ENCODE assay signal across 10 cellular contexts in the genomic region with DNA sequence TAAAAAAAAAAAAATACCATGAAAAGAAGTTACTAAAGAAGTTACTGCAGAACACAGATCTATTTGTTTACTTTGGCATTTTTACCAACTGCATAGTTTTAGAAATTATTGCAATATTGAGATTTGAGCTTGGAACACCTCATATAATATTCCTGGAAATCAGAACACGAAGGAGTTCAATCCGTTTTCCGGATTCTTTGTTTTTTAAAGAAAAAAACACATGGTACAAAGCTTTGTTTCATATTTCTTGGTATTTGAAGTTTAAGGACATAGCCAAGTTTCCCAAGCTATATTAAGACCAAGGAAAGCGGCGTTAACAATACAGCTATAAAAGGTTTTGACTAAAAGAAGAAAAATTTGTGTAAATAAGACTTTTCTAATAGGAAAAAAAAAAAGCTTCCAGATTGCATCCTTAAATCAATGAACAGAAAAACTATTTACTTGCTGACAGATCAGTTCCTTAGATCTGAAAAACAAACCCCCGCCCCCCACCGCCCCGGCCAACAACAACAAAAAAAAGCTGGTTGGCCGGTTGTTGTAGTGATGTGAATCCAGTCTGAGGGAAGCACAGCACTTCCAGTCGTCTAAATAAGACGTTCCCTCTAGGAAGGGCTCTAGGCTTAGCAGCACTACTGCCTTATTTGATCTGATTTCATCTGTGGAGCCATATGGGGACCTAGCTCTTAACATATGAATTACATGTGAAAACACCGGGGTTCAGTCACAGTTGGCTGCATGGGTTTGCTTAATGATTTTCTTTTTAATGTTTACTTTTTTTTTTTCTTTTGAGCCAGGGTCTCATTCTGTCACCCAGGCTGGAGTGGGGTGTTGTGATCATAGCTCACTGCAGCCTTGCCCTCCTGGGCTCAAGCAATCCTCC. TPM values are rescaled to one million over a fixed set of nuclear protein-coding genes. Genes with fewer than 3 reads are reported as not detected.
DNase-seq lines count a peak whose midpoint lies in the region; ATAC-seq and TF ChIP-seq lines count a peak whose summit lies in the region.
"Had no signal": no experiment of that assay in that cellular context is flagged by ENCODE, and none has a peak within 500 bp of the region (broad histone marks: within the 10 kb centered on the region; RNA-seq: fewer than 3 reads in every experiment).

No MANE protein-coding gene starts in this region.

- no peaks in the 10 kb centered on the region for H3K9me3 ChIP-seq in body of pancreas

- ATAC-seq in body of pancreas (no peak), sciatic nerve (peak; percentile 14), HG02885 (IDR thresholded peaks at IDR 0.05; ENCODE audit: poor library complexity, unreplicated experiment) (no peak), HG02981 (IDR thresholded peaks at IDR 0.05; ENCODE audit: unreplicated experiment) (no peak)
- ATAC-seq: activated CD8-positive, alpha-beta memory T cell treated with anti-CD3 and anti-CD28 coated beads, Interleukin-2, amount 10 ng/mL, durations not matched to agents 7 days and 5 days had no signal

- intact Hi-C loops in body of pancreas (cut with DNase I), result no loop called here
- intact Hi-C loops in sciatic nerve (cut with DNase I), result no loop called here

- 6 to 29% methylated on average over 12 of the region's 12 CpGs for WGBS in body of pancreas, 2 donors

- H3K4me3 ChIP-seq in body of pancreas, result no peak overlapping the region

- no peaks in the 10 kb centered on the region for H3K27me3 ChIP-seq in body of pancreas

- H3K27ac ChIP-seq in body of pancreas, result peak overlapping the region in 3 of 4 donors; percentile 77 to 89 (median 88)

- peak in 1 of 3 donors; percentile 39 for TF ChIP-seq POLR2A in body of pancreas (IDR thresholded peaks at IDR 0.05)

- no peak for TF ChIP-seq CTCF in body of pancreas (IDR thresholded peaks at IDR 0.05)

- H3K4me1 ChIP-seq in body of pancreas, result peaks cover 45% of the 10 kb centered on the region

- no peaks in the 10 kb centered on the region for H3K36me3 ChIP-seq in body of pancreas (replicated peaks in 1 of 2; ENCODE audit: insufficient read depth in 1 of 2, low read depth in 2 of 2)

- DNase-seq in ELF-1 (ENCODE audit: low read depth, low spot score) (peak; percentile 87), body of pancreas (peak in 3 of 4 donors; percentile 23 to 47 (median 25)), islet precursor cell (peak; percentile 84), sciatic nerve (ENCODE audit: low spot score) (no peak), iPS-NIHi11 (ENCODE audit: low spot score) (no peak)
- DNase-seq in stimulated activated CD4-positive, alpha-beta T cell treated with anti-CD3 and anti-CD28 coated beads, Interleukin-4, amount 100 ng/mL, for 24 hours, result no peak
- DNase-seq: activated CD8-positive, alpha-beta memory T cell treated with anti-CD3 and anti-CD28 coated beads, Interleukin-2, amount 10 ng/mL, durations not matched to agents 7 days and 5 days; DND-41 had no signal

RNA-seq across cellular contexts. Expression of gene RHOB, which starts 2.5 kb away (rescaled TPM):
- total RNA-seq in body of pancreas, result 100 to 1,000 TPM; 376 to 784 TPM
- 236 TPM for total RNA-seq in sciatic nerve

Comparison
In these comparisons a context has a peak if more than half of its experiments do, and no peak if none do; other contexts are left out.
1. DNase-seq: peak in ELF-1 (single experiment), body of pancreas (3 of 4) and islet precursor cell (single experiment); none in sciatic nerve (single experiment), stimulated activated CD4-positive, alpha-beta T cell treated with anti-CD3 and anti-CD28 coated beads, Interleukin-4, amount 100 ng/mL, for 24 hours (single experiment) and iPS-NIHi11 (single experiment).